ENCODE assay signal across 14 cellular contexts in the genomic region with DNA sequence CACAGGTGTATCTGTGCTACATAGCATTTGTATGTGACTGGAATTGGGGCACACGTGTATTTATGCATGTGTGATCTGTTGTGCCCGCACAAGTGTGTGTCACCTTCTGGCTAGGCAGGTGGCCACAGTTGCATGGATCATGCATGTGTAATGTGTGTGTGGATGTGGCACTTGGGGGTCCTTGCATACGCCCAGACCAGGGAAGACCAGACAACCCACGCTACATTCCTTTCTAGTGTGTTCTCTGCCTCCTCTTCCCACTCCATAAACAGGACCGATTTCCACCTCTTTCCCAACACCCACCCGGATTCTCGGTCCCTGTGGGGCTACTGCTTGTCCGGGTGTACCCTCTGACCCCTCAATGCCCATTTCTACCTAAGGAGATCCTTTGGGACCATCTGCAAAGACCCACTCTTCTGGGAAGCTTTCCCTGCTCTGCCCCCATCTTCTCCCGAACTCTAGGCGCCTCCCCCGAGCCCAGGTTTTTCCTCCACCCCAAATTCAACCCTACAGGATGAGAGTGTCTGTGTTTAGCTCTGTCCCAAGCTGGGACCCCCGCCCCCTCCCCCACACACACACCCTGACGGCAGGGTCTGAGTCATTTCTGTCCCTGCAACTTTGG. TPM values are rescaled to one million over a fixed set of nuclear protein-coding genes. Genes with fewer than 3 reads are reported as not detected.
DNase-seq lines count a peak whose midpoint lies in the region; ATAC-seq, FAIRE-seq and TF ChIP-seq lines count a peak whose summit lies in the region.
"Had no signal": no experiment of that assay in that cellular context is flagged by ENCODE, and none has a peak within 500 bp of the region (broad histone marks: within the 10 kb centered on the region; RNA-seq: fewer than 3 reads in every experiment).

No MANE protein-coding gene starts in this region.

- H3K27ac ChIP-seq in HEK293 (ENCODE audit: extremely low read depth, low read depth, low read length): no peak overlapping the region
- H3K27ac ChIP-seq: breast epithelium, KMS-11 had no signal

- H3K36me3 ChIP-seq in HEK293 (ENCODE audit: control insufficient read depth in 2 of 2, insufficient read depth in 1 of 2, low read length in 2 of 2) (no peaks in the 10 kb centered on the region), bronchial epithelial cell (ENCODE audit: control insufficient read depth, insufficient read depth, low read length) (peaks cover 10% of the 10 kb centered on the region)
- H3K36me3 ChIP-seq: breast epithelium had no signal

- peak overlapping the region; percentile 42 for H3K4me3 Mint-ChIP-seq in T-helper 1 cell treated with Interleukin-12 subunit alpha and Interleukin-12 subunit beta and Interleukin-4 antibody, amounts not matched to agents 30 μg/mL and 1 μg/mL, for 36 hours
- H3K4me3 Mint-ChIP-seq in natural killer cell treated with Interleukin-12 subunit alpha and Interleukin-12 subunit beta and Interleukin-15 and Interleukin-18, amount 100 ng/mL, for 72 hours: peak overlapping the region; percentile 82

- H3K27me3 Mint-ChIP-seq in T-helper 1 cell treated with Interleukin-12 subunit alpha and Interleukin-12 subunit beta and Interleukin-4 antibody, amounts not matched to agents 30 μg/mL and 1 μg/mL, for 36 hours (ENCODE audit: low read depth): peaks cover 4% of the 10 kb centered on the region
- no peaks in the 10 kb centered on the region for H3K27me3 Mint-ChIP-seq in natural killer cell treated with Interleukin-12 subunit alpha and Interleukin-12 subunit beta and Interleukin-15 and Interleukin-18, amount 100 ng/mL, for 72 hours

- no peaks in the 10 kb centered on the region for H3K4me1 ChIP-seq in HEK293 (ENCODE audit: control insufficient read depth, insufficient read depth, low read length)
- H3K4me1 ChIP-seq: breast epithelium had no signal

- no peak for ATAC-seq in natural killer cell treated with Interleukin-12 subunit alpha and Interleukin-12 subunit beta and Interleukin-15 and Interleukin-18, amount 100 ng/mL, for 72 hours

- H3K4me1 Mint-ChIP-seq in T-helper 1 cell treated with Interleukin-12 subunit alpha and Interleukin-12 subunit beta and Interleukin-4 antibody, amounts not matched to agents 30 μg/mL and 1 μg/mL, for 36 hours (ENCODE audit: low read depth): peaks cover 14% of the 10 kb centered on the region
- H3K4me1 Mint-ChIP-seq in natural killer cell treated with Interleukin-12 subunit alpha and Interleukin-12 subunit beta and Interleukin-15 and Interleukin-18, amount 100 ng/mL, for 72 hours (ENCODE audit: low read depth in 2 of 2): peaks cover 10 to 25% of the 10 kb centered on the region in 2 donors

- no peaks in the 10 kb centered on the region for H3K27me3 ChIP-seq in bronchial epithelial cell (ENCODE audit: control insufficient read depth, insufficient read depth, low read length)
- H3K27me3 ChIP-seq: breast epithelium had no signal

- no peaks in the 10 kb centered on the region for H3K9me3 Mint-ChIP-seq in T-helper 1 cell treated with Interleukin-12 subunit alpha and Interleukin-12 subunit beta and Interleukin-4 antibody, amounts not matched to agents 30 μg/mL and 1 μg/mL, for 36 hours
- no peaks in the 10 kb centered on the region for H3K9me3 Mint-ChIP-seq in natural killer cell treated with Interleukin-12 subunit alpha and Interleukin-12 subunit beta and Interleukin-15 and Interleukin-18, amount 100 ng/mL, for 72 hours

- no peak overlapping the region for H3K27ac Mint-ChIP-seq in T-helper 1 cell treated with Interleukin-12 subunit alpha and Interleukin-12 subunit beta and Interleukin-4 antibody, amounts not matched to agents 30 μg/mL and 1 μg/mL, for 36 hours
- peak overlapping the region in 1 of 2 donors; percentile 57 for H3K27ac Mint-ChIP-seq in natural killer cell treated with Interleukin-12 subunit alpha and Interleukin-12 subunit beta and Interleukin-15 and Interleukin-18, amount 100 ng/mL, for 72 hours

- TF ChIP-seq CTCF in HEK293 (tag by site-specific recombination; IDR thresholded peaks at IDR 0.05) (no peak), bronchial epithelial cell (IDR thresholded peaks at IDR 0.05; ENCODE audit: insufficient read depth, low read length, severe bottlenecking) (no peak)

- POLR2A ChIA-PET in HEK293 (lab: Yijun Ruan, JAX): interaction anchor here (3.8 kb wide), 1 partner anchor 17 kb away, joined by 16 read pairs; a partner anchor contains a TSS

- FAIRE-seq in bronchial epithelial cell (lab: Jason Lieb, UNC) (peak; percentile 52), GM19239 (lab: Jason Lieb, UNC) (no peak)
- FAIRE-seq: A204.1 had no signal

- no peaks in the 10 kb centered on the region for H3K9me3 ChIP-seq in HEK293 (ENCODE audit: control insufficient read depth, insufficient read depth, low read depth, low read length)
- H3K9me3 ChIP-seq: breast epithelium had no signal

- DNase-seq in T-helper 1 cell (no peak), bronchial epithelial cell (ENCODE audit: low read depth) (no peak), GM19239 (ENCODE audit: insufficient read length, low spot score) (no peak), NCI-H2107 (lab: John Stamatoyannopoulos, UW) (no peak), nucleus accumbens (lab: John Stamatoyannopoulos, UW) (no peak)
- no peak for DNase-seq in natural killer cell treated with Interleukin-12 subunit alpha and Interleukin-12 subunit beta and Interleukin-15 and Interleukin-18, amount 100 ng/mL, for 72 hours (ENCODE audit: low spot score)
- DNase-seq: NCI-H524 treated with DMSO at 0.1 percent for 48 hours, RPMI8226 had no signal

- CTCF ChIA-PET in HEK293 (lab: Yijun Ruan, JAX): no interaction called here

- H3K4me3 ChIP-seq in HEK293 (ENCODE audit: low read depth, low read length) (no peak overlapping the region), bronchial epithelial cell (ENCODE audit: low read depth, low read length) (no peak overlapping the region)

- H3K36me3 Mint-ChIP-seq in T-helper 1 cell treated with Interleukin-12 subunit alpha and Interleukin-12 subunit beta and Interleukin-4 antibody, amounts not matched to agents 30 μg/mL and 1 μg/mL, for 36 hours (ENCODE audit: low read depth): peaks cover 2% of the 10 kb centered on the region
- H3K36me3 Mint-ChIP-seq in natural killer cell treated with Interleukin-12 subunit alpha and Interleukin-12 subunit beta and Interleukin-15 and Interleukin-18, amount 100 ng/mL, for 72 hours: no peaks in the 10 kb centered on the region

TF ChIP-seq in HEK293, 187 proteins besides CTCF, POLR2A, EP300 and RAD21:
- no peak for TF ChIP-seq YY1 (tag by site-specific recombination; IDR thresholded peaks at IDR 0.05)
- TF ChIP-seq ZNF792 (tag by site-specific recombination; IDR thresholded peaks at IDR 0.05): no peak
- TF ChIP-seq SALL2 (tag by site-specific recombination; IDR thresholded peaks at IDR 0.05; ENCODE audit: borderline replicate concordance): no peak
- TF ChIP-seq ZFHX2 (tag by site-specific recombination; conservative IDR thresholded peaks at IDR 0.05): peak; percentile 14; the same call in 1 of the 2 replicates
- TF ChIP-seq, protein P1, sequence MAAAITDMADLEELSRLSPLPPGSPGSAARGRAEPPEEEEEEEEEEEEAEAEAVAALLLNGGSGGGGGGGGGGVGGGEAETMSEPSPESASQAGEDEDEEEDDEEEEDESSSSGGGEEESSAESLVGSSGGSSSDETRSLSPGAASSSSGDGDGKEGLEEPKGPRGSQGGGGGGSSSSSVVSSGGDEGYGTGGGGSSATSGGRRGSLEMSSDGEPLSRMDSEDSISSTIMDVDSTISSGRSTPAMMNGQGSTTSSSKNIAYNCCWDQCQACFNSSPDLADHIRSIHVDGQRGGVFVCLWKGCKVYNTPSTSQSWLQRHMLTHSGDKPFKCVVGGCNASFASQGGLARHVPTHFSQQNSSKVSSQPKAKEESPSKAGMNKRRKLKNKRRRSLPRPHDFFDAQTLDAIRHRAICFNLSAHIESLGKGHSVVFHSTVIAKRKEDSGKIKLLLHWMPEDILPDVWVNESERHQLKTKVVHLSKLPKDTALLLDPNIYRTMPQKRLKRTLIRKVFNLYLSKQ (tag by site-specific recombination; IDR thresholded peaks at IDR 0.05; ENCODE audit: borderline replicate concordance): no peak
- TF ChIP-seq ZNF2 (tag by site-specific recombination; IDR thresholded peaks at IDR 0.05): no peak
- peak; percentile 30; the same call in 1 of the 2 replicates for TF ChIP-seq EGR2 (tag by site-specific recombination; IDR thresholded peaks at IDR 0.05; ENCODE audit: low read depth)
- no peak for TF ChIP-seq IKZF3 (tag by site-specific recombination; IDR thresholded peaks at IDR 0.05)
- no peak for TF ChIP-seq ZNF623 (tag by site-specific recombination; IDR thresholded peaks at IDR 0.05)
- no peak for TF ChIP-seq ZNF548 (tag by site-specific recombination; IDR thresholded peaks at IDR 0.05)
- TF ChIP-seq ZNF677 (tag by site-specific recombination; IDR thresholded peaks at IDR 0.05): no peak
- no peak for TF ChIP-seq SP3 (tag by site-specific recombination; IDR thresholded peaks at IDR 0.05)
- no peak for TF ChIP-seq ZNF16 (tag by site-specific recombination; IDR thresholded peaks at IDR 0.05; ENCODE audit: low read depth)
- TF ChIP-seq KLF9 (tag by site-specific recombination; IDR thresholded peaks at IDR 0.05; ENCODE audit: low read depth): no peak
- no peak for TF ChIP-seq ZNF600 (tag by site-specific recombination; IDR thresholded peaks at IDR 0.05)
- TF ChIP-seq HOXA7 (CRISPR knock-in tag; IDR thresholded peaks at IDR 0.05; ENCODE audit: borderline replicate concordance): no peak
- no peak for TF ChIP-seq ZNF621 (tag by site-specific recombination; IDR thresholded peaks at IDR 0.05)
- no peak for TF ChIP-seq ZNF707 (tag by site-specific recombination; IDR thresholded peaks at IDR 0.05)
- TF ChIP-seq ZBTB48 (tag by site-specific recombination; IDR thresholded peaks at IDR 0.05): peak; percentile 54
- TF ChIP-seq GLIS2 (tag by site-specific recombination; IDR thresholded peaks at IDR 0.05): no peak
TF ChIP-seq in HEK293: peak in this region for 3.

RNA-seq across cellular contexts. Expression of a gene that starts 12.3 kb away (rescaled TPM):
- total RNA-seq in bronchial epithelial cell: 83.2 and 132 TPM in 2 replicates
- 10 to 100 TPM in 1 of 2 donors, 1 to 10 TPM in 1; 7.3 to 12.8 TPM for total RNA-seq in natural killer cell treated with Interleukin-12 subunit alpha and Interleukin-12 subunit beta and Interleukin-15 and Interleukin-18, amount 100 ng/mL, for 72 hours

RNA-seq across cellular contexts. Expression of a gene that starts 17.0 kb away (rescaled TPM):
- 3.7 and 6.4 TPM in 2 replicates for total RNA-seq in bronchial epithelial cell
- 10 to 100 TPM; 28.3 to 73.5 TPM for total RNA-seq in natural killer cell treated with Interleukin-12 subunit alpha and Interleukin-12 subunit beta and Interleukin-15 and Interleukin-18, amount 100 ng/mL, for 72 hours

RNA-seq across cellular contexts. Expression of a gene that starts 21.9 kb away (rescaled TPM):
- 0.13 and 0.26 TPM in 2 replicates for total RNA-seq in bronchial epithelial cell
- 10 to 100 TPM; 16.0 to 24.7 TPM for total RNA-seq in natural killer cell treated with Interleukin-12 subunit alpha and Interleukin-12 subunit beta and Interleukin-15 and Interleukin-18, amount 100 ng/mL, for 72 hours
- total RNA-seq: omental fat pad had no signal

RNA-seq across cellular contexts. Expression of a gene that starts 24.1 kb away (rescaled TPM):
- not detected in 2 replicates for total RNA-seq in bronchial epithelial cell
- total RNA-seq in natural killer cell treated with Interleukin-12 subunit alpha and Interleukin-12 subunit beta and Interleukin-15 and Interleukin-18, amount 100 ng/mL, for 72 hours: 1 to 10 TPM; 4.6 to 5.1 TPM
- total RNA-seq: breast epithelium had no signal

RNA-seq across cellular contexts. Expression of a gene that starts 47.3 kb away (rescaled TPM):
- total RNA-seq in bronchial epithelial cell: not detected in 2 replicates
- total RNA-seq in natural killer cell treated with Interleukin-12 subunit alpha and Interleukin-12 subunit beta and Interleukin-15 and Interleukin-18, amount 100 ng/mL, for 72 hours: not detected
- total RNA-seq: breast epithelium had no signal

Comparison
In these comparisons a context has a peak if more than half of its experiments do, and no peak if none do; other contexts are left out.
1. RNA of a gene that starts 21.9 kb away (total RNA-seq): 16.0 to 24.7 TPM in natural killer cell treated with Interleukin-12 subunit alpha and Interleukin-12 subunit beta and Interleukin-15 and Interleukin-18, amount 100 ng/mL, for 72 hours; 0.13 to 0.26 TPM in bronchial epithelial cell; every median in the first group is over 10 times any median in the second.